Comparison of ENCODE assay signal across 22 cellular contexts in genomic region chr12:126027816-126028215, GRCh38.
"Had no signal": no experiment of that assay in that cellular context is flagged by ENCODE, and none has a peak within 500 bp of the region (broad histone marks: within the 10 kb centered on the region; RNA-seq: fewer than 3 reads in every experiment).

No MANE protein-coding gene starts in this region.

- H3K27ac Mint-ChIP-seq: IgD-negative memory B cell had no signal

- H3K27me3 Mint-ChIP-seq: IgD-negative memory B cell had no signal

- H3K4me2 ChIP-seq: KMS-11, SK-N-SH had no signal

- FAIRE-seq: HTR-8/SVneo, K562, RCC 7860 had no signal

- H3K9ac ChIP-seq: KMS-11, SK-N-SH had no signal

- DNase-seq: Kasumi-1, MV-4-11, NCI-H1048, NCI-H1105, NCI-H1417, NCI-H1436 treated with DMSO at 0.1 percent for 48 hours, NCI-H1694, NCI-H187 treated with DMSO at 0.1 percent for 48 hours, NCI-H2029 treated with DMSO at 0.1 percent for 48 hours, NCI-H2227 treated with DMSO at 0.1 percent for 48 hours, NCI-H510A, NCI-H524 treated with DMSO at 0.1 percent for 48 hours, NCI-H69, NCI-H774, RPMI8226, SHP77, SK-N-SH had no signal

- H3K4me3 ChIP-seq: K562 had no signal

- H3K9me3 ChIP-seq: SK-N-SH had no signal

- H3K4me3 Mint-ChIP-seq: IgD-negative memory B cell had no signal

- H3K27ac ChIP-seq: KMS-11 had no signal
